In the genomic region with DNA sequence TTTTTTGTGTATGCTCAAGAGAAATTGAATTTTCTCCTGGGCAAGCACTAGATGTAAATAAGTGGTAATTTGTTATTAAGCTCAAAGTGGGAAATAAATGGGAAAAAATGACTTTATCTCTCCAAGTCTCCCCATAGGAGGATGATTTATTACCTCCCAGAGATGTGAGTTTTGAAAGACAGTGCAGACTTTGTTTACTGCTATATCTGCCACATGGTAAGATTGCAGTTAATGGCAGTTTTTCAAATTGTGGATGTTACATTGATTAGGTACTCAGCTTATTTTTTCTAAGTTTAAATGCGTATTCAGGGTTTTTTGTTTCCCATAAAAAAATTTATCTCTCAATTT, we compare ENCODE assay signal across 24 cellular contexts.
"Had no signal": no experiment of that assay in that cellular context is flagged by ENCODE, and none has a peak within 500 bp of the region (broad histone marks: within the 10 kb centered on the region; RNA-seq: fewer than 3 reads in every experiment).

No MANE protein-coding gene starts in this region.

- H3K4me1 Mint-ChIP-seq: activated CD4-positive, alpha-beta T cell treated with anti-CD3 and anti-CD28 coated beads for 36 hours; activated CD8-positive, alpha-beta memory T cell treated with anti-CD3 and anti-CD28 coated beads, Interleukin-2, amount 10 ng/mL, durations not matched to agents 7 days and 5 days; immature natural killer cell; stimulated activated memory B cell treated with anti-CD40 and anti-IgM and Interleukin-4, amounts not matched to agents 10 μg/mL and 1 μg/mL and 100 μg/mL, for 72 hours had no signal

- H3K9me3 Mint-ChIP-seq: activated naive CD4-positive, alpha-beta T cell treated with anti-CD3 and anti-CD28 coated beads, Interleukin-2, amount 50 U/mL, for 72 hours; activated T-helper 2 cell treated with anti-CD3 and anti-CD28 coated beads, Interferon-gamma antibody, Interleukin-2, Interleukin-4, amounts not matched to agents 10 μg/mL and 5 μg/mL and 100 μg/mL, durations not matched to agents 14 hours and 24 hours and 36 hours; mesothelial cell of epicardium; naive thymus-derived CD4-positive, alpha-beta T cell; stimulated activated memory B cell treated with anti-CD40 and anti-IgM and Interleukin-4, amounts not matched to agents 10 μg/mL and 1 μg/mL and 100 μg/mL, for 72 hours had no signal

- H3K27ac ChIP-seq: epithelial cell of prostate, gastrocnemius medialis, pancreas, upper lobe of left lung had no signal

- H3K4me3 ChIP-seq: gastrocnemius medialis, pancreas, prostate gland, smooth muscle cell, upper lobe of left lung had no signal

- H3K36me3 ChIP-seq: gastrocnemius medialis, pancreas, prostate gland, upper lobe of left lung had no signal

- H3K4me3 Mint-ChIP-seq: activated CD4-positive, alpha-beta T cell treated with anti-CD3 and anti-CD28 coated beads for 36 hours; activated CD8-positive, alpha-beta memory T cell treated with anti-CD3 and anti-CD28 coated beads, Interleukin-2, amount 10 ng/mL, durations not matched to agents 7 days and 5 days; activated CD8-positive, alpha-beta T cell treated with anti-CD3 and anti-CD28 coated beads, Interleukin-2, amount 10 ng/mL, durations not matched to agents 7 days and 5 days; immature natural killer cell; mesothelial cell of epicardium; naive thymus-derived CD4-positive, alpha-beta T cell; stimulated activated memory B cell treated with anti-CD40 and anti-IgM and Interleukin-4, amounts not matched to agents 10 μg/mL and 1 μg/mL and 100 μg/mL, for 72 hours had no signal

- ATAC-seq: activated CD4-positive, alpha-beta T cell treated with anti-CD3 and anti-CD28 coated beads for 36 hours; activated CD8-positive, alpha-beta memory T cell treated with anti-CD3 and anti-CD28 coated beads, Interleukin-2, amount 10 ng/mL, durations not matched to agents 7 days and 5 days; activated CD8-positive, alpha-beta T cell treated with anti-CD3 and anti-CD28 coated beads, Interleukin-2, amount 10 ng/mL, durations not matched to agents 7 days and 5 days; activated naive CD4-positive, alpha-beta T cell treated with anti-CD3 and anti-CD28 coated beads, Interleukin-2, amount 50 U/mL, for 72 hours; left colon; naive thymus-derived CD4-positive, alpha-beta T cell; stimulated activated memory B cell treated with anti-CD40 and anti-IgM and Interleukin-4, amounts not matched to agents 10 μg/mL and 1 μg/mL and 100 μg/mL, for 72 hours had no signal

- H3K4me2 ChIP-seq: smooth muscle cell had no signal

- H3K9me3 ChIP-seq: gastrocnemius medialis, pancreas, prostate gland, upper lobe of left lung had no signal

- H3K4me1 ChIP-seq: prostate gland had no signal

- DNase-seq: activated CD4-positive, alpha-beta T cell treated with anti-CD3 and anti-CD28 coated beads for 36 hours; activated CD4-positive, CD25-positive, alpha-beta regulatory T cell; activated CD8-positive, alpha-beta memory T cell treated with anti-CD3 and anti-CD28 coated beads, Interleukin-2, amount 10 ng/mL, durations not matched to agents 7 days and 5 days; activated CD8-positive, alpha-beta T cell treated with anti-CD3 and anti-CD28 coated beads, Interleukin-2, amount 10 ng/mL, durations not matched to agents 7 days and 5 days; activated naive CD4-positive, alpha-beta T cell; activated T-cell treated with anti-CD3 and anti-CD28 coated beads, Interleukin-2, amount 50 U/mL, for 48 hours; effector CD8-positive, alpha-beta T cell; immature natural killer cell; kidney; left colon; naive thymus-derived CD4-positive, alpha-beta T cell; pancreas; stimulated activated CD4-positive, alpha-beta T cell treated with anti-CD3 and anti-CD28 coated beads, Interleukin-1b, Interleukin-23, amount 100 ng/mL, for 48 hours; stimulated activated CD4-positive, alpha-beta T cell treated with anti-CD3 and anti-CD28 coated beads, Interleukin-4, amount 100 ng/mL, for 4 hours; stimulated activated CD8-positive, alpha-beta memory T cell treated with anti-CD3 and anti-CD28 coated beads, Interleukin-4, amount 100 ng/mL, for 48 hours; upper lobe of left lung had no signal

- H3K36me3 Mint-ChIP-seq: activated CD8-positive, alpha-beta memory T cell treated with anti-CD3 and anti-CD28 coated beads, Interleukin-2, amount 10 ng/mL, durations not matched to agents 7 days and 5 days; mesothelial cell of epicardium; naive thymus-derived CD4-positive, alpha-beta T cell; stimulated activated memory B cell treated with anti-CD40 and anti-IgM and Interleukin-4, amounts not matched to agents 10 μg/mL and 1 μg/mL and 100 μg/mL, for 72 hours had no signal

- H3K27ac Mint-ChIP-seq: activated CD4-positive, alpha-beta T cell treated with anti-CD3 and anti-CD28 coated beads for 36 hours; activated CD8-positive, alpha-beta memory T cell treated with anti-CD3 and anti-CD28 coated beads, Interleukin-2, amount 10 ng/mL, durations not matched to agents 7 days and 5 days; activated CD8-positive, alpha-beta T cell treated with anti-CD3 and anti-CD28 coated beads, Interleukin-2, amount 10 ng/mL, durations not matched to agents 7 days and 5 days; activated naive CD4-positive, alpha-beta T cell treated with anti-CD3 and anti-CD28 coated beads, Interleukin-2, amount 50 U/mL, for 72 hours; activated T-helper 2 cell treated with anti-CD3 and anti-CD28 coated beads, Interferon-gamma antibody, Interleukin-2, Interleukin-4, amounts not matched to agents 10 μg/mL and 5 μg/mL and 100 μg/mL, durations not matched to agents 14 hours and 24 hours and 36 hours; immature natural killer cell; naive thymus-derived CD4-positive, alpha-beta T cell; stimulated activated memory B cell treated with anti-CD40 and anti-IgM and Interleukin-4, amounts not matched to agents 10 μg/mL and 1 μg/mL and 100 μg/mL, for 72 hours had no signal

- H3K27me3 ChIP-seq: gastrocnemius medialis, pancreas, upper lobe of left lung had no signal

- H3K27me3 Mint-ChIP-seq: stimulated activated memory B cell treated with anti-CD40 and anti-IgM and Interleukin-4, amounts not matched to agents 10 μg/mL and 1 μg/mL and 100 μg/mL, for 72 hours had no signal
